ENCODE assay signal across 20 cellular contexts in genomic region chr9:72089461-72090130, GRCh38. TPM values are rescaled to one million over a fixed set of nuclear protein-coding genes. Genes with fewer than 3 reads are reported as not detected.
DNase-seq lines count a peak whose midpoint lies in the region; ATAC-seq and TF ChIP-seq lines count a peak whose summit lies in the region.
"Had no signal": no experiment of that assay in that cellular context is flagged by ENCODE, and none has a peak within 500 bp of the region (broad histone marks: within the 10 kb centered on the region; RNA-seq: fewer than 3 reads in every experiment).

No MANE protein-coding gene starts in this region.

- no peaks in the 10 kb centered on the region for H3K9me3 ChIP-seq in RWPE2 (ENCODE audit: severe bottlenecking)
- H3K9me3 ChIP-seq: BLaER1, HAP-1 had no signal

- no peak for TF ChIP-seq CTCF in RWPE2 (IDR thresholded peaks at IDR 0.05; ENCODE audit: poor library complexity, severe bottlenecking)

- H3K4me3 ChIP-seq in RWPE2 (ENCODE audit: severe bottlenecking): no peak overlapping the region
- H3K4me3 ChIP-seq: BLaER1, HAP-1 had no signal

- H3K4me1 ChIP-seq in RWPE2 (ENCODE audit: insufficient read depth, poor library complexity, severe bottlenecking): no peaks in the 10 kb centered on the region
- H3K4me1 ChIP-seq: BLaER1, HAP-1 had no signal

- peak; percentile 21; the same call in 2 of the 3 replicates for ATAC-seq in RWPE2 (ENCODE audit: low read depth)
- peak; percentile 95 for ATAC-seq in esophagus mucosa
- ATAC-seq in HG03378 (IDR thresholded peaks at IDR 0.05; ENCODE audit: unreplicated experiment): no peak
- ATAC-seq in GM21717 (IDR thresholded peaks at IDR 0.05; ENCODE audit: unreplicated experiment): no peak
- ATAC-seq: HepG2 had no signal

- H3K27me3 ChIP-seq in RWPE2 (ENCODE audit: insufficient read depth, poor library complexity, severe bottlenecking): peaks cover 4% of the 10 kb centered on the region
- H3K27me3 ChIP-seq: BLaER1 had no signal

- peak; percentile 0 for DNase-seq in NCI-H510A treated with DMSO at 0.1 percent for 48 hours (lab: John Stamatoyannopoulos, UW)
- DNase-seq in NCI-H510A (lab: John Stamatoyannopoulos, UW): no peak
- DNase-seq in RWPE2 (ENCODE audit: low spot score): no peak
- no peak for DNase-seq in HUDEP-2 (lab: John Stamatoyannopoulos, UW; ENCODE audit: unreplicated experiment in 76 of 76)
- DNase-seq: 8988T; AML-193; CD8-positive, alpha-beta memory T cell; DMS153; DMS79 treated with DMSO at 0.1 percent for 48 hours; EL; GOT3; HFFc6 had no signal

- H3K36me3 ChIP-seq in RWPE2 (ENCODE audit: low read depth): no peaks in the 10 kb centered on the region
- H3K36me3 ChIP-seq: BLaER1, HAP-1 had no signal

- H3K27ac ChIP-seq in RWPE2 (ENCODE audit: poor library complexity, severe bottlenecking): no peak overlapping the region
- H3K27ac ChIP-seq: BLaER1, KMS-11 had no signal

RNA-seq across cellular contexts. Expression of gene C9orf57, which starts 29.2 kb away (rescaled TPM):
- total RNA-seq in esophagus mucosa: not detected
- total RNA-seq: CD8-positive, alpha-beta memory T cell; HepG2; HFFc6; HT1080 had no signal

RNA-seq across cellular contexts. Expression of gene GDA, which starts 59.6 kb away (rescaled TPM):
- 0.52 TPM for total RNA-seq in esophagus mucosa
- total RNA-seq: CD8-positive, alpha-beta memory T cell; HFFc6; HT1080 had no signal

Comparison
In these comparisons a context has a peak if more than half of its experiments do, and no peak if none do; other contexts are left out.
1. ATAC-seq: peak in RWPE2 (single experiment) and esophagus mucosa (single experiment); none in HG03378 (single experiment) and GM21717 (single experiment).